ENCODE assay signal across 8 cellular contexts in the genomic region with DNA sequence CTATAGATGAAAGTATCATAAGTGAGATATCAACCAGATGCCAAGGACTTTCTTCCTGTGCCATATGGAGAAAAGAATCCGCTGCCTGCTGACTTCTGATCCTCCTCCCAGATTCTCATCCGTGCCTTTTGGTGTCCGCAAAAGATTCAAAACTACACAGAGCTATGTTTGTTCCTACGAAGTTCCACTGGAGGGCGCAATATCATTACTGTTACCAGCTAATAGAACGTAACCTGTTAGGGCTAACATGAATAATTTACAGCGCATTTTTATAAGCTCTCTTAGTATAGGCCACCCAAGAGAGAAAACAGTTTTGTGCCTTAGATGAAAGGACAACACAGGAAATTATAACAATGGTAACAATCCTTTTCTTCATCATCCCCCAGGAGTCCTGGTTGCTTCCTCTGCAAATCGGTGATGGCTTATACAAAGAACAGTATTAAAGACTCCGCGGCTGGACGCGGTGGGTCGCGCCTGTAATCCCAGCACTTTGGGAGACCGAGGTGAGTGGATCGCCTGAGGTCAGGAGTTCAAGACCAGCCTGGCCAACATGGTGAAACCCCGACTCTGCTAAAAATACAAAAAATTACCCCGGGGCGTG. TPM values are rescaled to one million over a fixed set of nuclear protein-coding genes. Genes with fewer than 3 reads are reported as not detected.
DNase-seq lines count a peak whose midpoint lies in the region; ATAC-seq and TF ChIP-seq lines count a peak whose summit lies in the region.

No MANE protein-coding gene starts in this region.

- DNase-seq in SIG-M5 treated with dmso at 0.1 percent for 504 hours (lab: John Stamatoyannopoulos, UW; ENCODE audit: unreplicated experiment), result peak; percentile 4
- DNase-seq in SIG-M5 (lab: John Stamatoyannopoulos, UW), result no peak
- no peak for DNase-seq in WERI-Rb-1
- peak; percentile 1 for DNase-seq in kidney epithelial cell (ENCODE audit: low read depth)
- DNase-seq in colonic mucosa, result no peak
- no peak for DNase-seq in HK-2 (ENCODE audit: unreplicated experiment)

- H3K79me2 ChIP-seq in Loucy (ENCODE audit: insufficient read depth, low read length), result no peaks in the 10 kb centered on the region

- no peak overlapping the region for H3K9ac ChIP-seq in Loucy (ENCODE audit: low read depth, low read length, poor library complexity, severe bottlenecking)
- H3K9ac ChIP-seq in colonic mucosa (ENCODE audit: low read depth in 2 of 2, low read length in 2 of 2), result no peak overlapping the region

- H3K36me3 ChIP-seq in Loucy (ENCODE audit: insufficient read depth, low read length) (no peaks in the 10 kb centered on the region), WERI-Rb-1 (no peaks in the 10 kb centered on the region), kidney epithelial cell (ENCODE audit: control insufficient read depth, insufficient read depth, low read length) (no peaks in the 10 kb centered on the region), colonic mucosa (no peaks in the 10 kb centered on the region)

- TF ChIP-seq CTCF in Loucy (conservative IDR thresholded peaks at IDR 0.05; ENCODE audit: low read length) (peak; percentile 63), WERI-Rb-1 (IDR thresholded peaks at IDR 0.05; ENCODE audit: low read depth, low read length) (peak; percentile 24; the same call in 1 of the 2 replicates), kidney epithelial cell (IDR thresholded peaks at IDR 0.05; ENCODE audit: insufficient read depth, low read length, poor library complexity, severe bottlenecking) (peak; percentile 44), colonic mucosa (IDR thresholded peaks at IDR 0.05) (no peak)

- H4K20me1 ChIP-seq in Loucy (ENCODE audit: insufficient read depth, low read length, poor library complexity, severe bottlenecking), result no peaks in the 10 kb centered on the region

- H3K27me3 ChIP-seq in Loucy (ENCODE audit: insufficient read depth, low read length, poor library complexity, severe bottlenecking), result no peaks in the 10 kb centered on the region
- peaks cover 67% of the 10 kb centered on the region for H3K27me3 ChIP-seq in WERI-Rb-1 (ENCODE audit: insufficient read depth, low read depth, severe bottlenecking)
- H3K27me3 ChIP-seq in kidney epithelial cell (ENCODE audit: control insufficient read depth, insufficient read depth, low read length), result no peaks in the 10 kb centered on the region
- H3K27me3 ChIP-seq in colonic mucosa, result no peaks in the 10 kb centered on the region

- intact Hi-C loops in colonic mucosa (cut with DNase I), result loop anchor here (5.0 kb wide), 1 partner anchor 221 kb away; no protein-coding TSS in a partner anchor

- ATAC-seq in HG02571 (IDR thresholded peaks at IDR 0.05; ENCODE audit: unreplicated experiment), result no peak

- H3K9me2 ChIP-seq in Loucy (replicated peaks; ENCODE audit: low read depth, low read length), result no peaks in the 10 kb centered on the region

- H3K4me2 ChIP-seq in Loucy (ENCODE audit: low read depth, low read length, poor library complexity, severe bottlenecking), result no peak overlapping the region

- H3K4me1 ChIP-seq in Loucy (ENCODE audit: insufficient read depth, low read length, poor library complexity, severe bottlenecking), result no peaks in the 10 kb centered on the region
- H3K4me1 ChIP-seq in colonic mucosa, result no peaks in the 10 kb centered on the region

- H3K27ac ChIP-seq in WERI-Rb-1, result no peak overlapping the region
- H3K27ac ChIP-seq in colonic mucosa, result no peak overlapping the region

- H3K4me3 ChIP-seq in Loucy (ENCODE audit: low read length, poor library complexity, severe bottlenecking) (no peak overlapping the region), WERI-Rb-1 (ENCODE audit: low read depth, low read length) (no peak overlapping the region), kidney epithelial cell (ENCODE audit: low read depth, low read length) (no peak overlapping the region), colonic mucosa (no peak overlapping the region)

- no peaks in the 10 kb centered on the region for H3F3A ChIP-seq in Loucy (ENCODE audit: low read depth)

- no peaks in the 10 kb centered on the region for H3K9me3 ChIP-seq in Loucy (ENCODE audit: insufficient read depth, low read depth, low read length)
- no peaks in the 10 kb centered on the region for H3K9me3 ChIP-seq in WERI-Rb-1 (ENCODE audit: severe bottlenecking)
- no peaks in the 10 kb centered on the region for H3K9me3 ChIP-seq in colonic mucosa

- no peak overlapping the region for H2AFZ ChIP-seq in Loucy (ENCODE audit: low read length)

RNA-seq across cellular contexts. Expression of a gene that starts 22.8 kb away (rescaled TPM):
- total RNA-seq in kidney epithelial cell, result 2.2 and 6.8 TPM in 2 replicates
- total RNA-seq in colonic mucosa, result not detected

RNA-seq across cellular contexts. Expression of a gene that starts 41.1 kb away (rescaled TPM):
- total RNA-seq in kidney epithelial cell (0.96 TPM in 1 of 2 replicates, not detected in the other), colonic mucosa (not detected)

Comparison
In these comparisons a context has a peak if more than half of its experiments do, and no peak if none do; other contexts are left out.
1. DNase-seq: peak in SIG-M5 treated with dmso at 0.1 percent for 504 hours (single experiment) and kidney epithelial cell (single experiment); none in SIG-M5 (single experiment), WERI-Rb-1 (single experiment), colonic mucosa (single experiment) and HK-2 (single experiment).